ENCODE assay signal across 24 cellular contexts in genomic region chr6:41741625-41742490, GRCh38. TPM values are rescaled to one million over a fixed set of nuclear protein-coding genes. Genes with fewer than 3 reads are reported as not detected.
A peak's percentile ranks its signal among the peaks of the same experiment; 100 is the strongest.
DNase-seq lines count a peak whose midpoint lies in the region; ATAC-seq and TF ChIP-seq lines count a peak whose summit lies in the region.
"Had no signal": no experiment of that assay in that cellular context is flagged by ENCODE, and none has a peak within 500 bp of the region (broad histone marks: within the 10 kb centered on the region; RNA-seq: fewer than 3 reads in every experiment).

No MANE protein-coding gene starts in this region.

- H4K8ac ChIP-seq in H9 (replicated peaks; ENCODE audit: insufficient read length, low read depth, low read length), result no peak overlapping the region
- H4K8ac ChIP-seq in trophoblast cell (ENCODE audit: low read depth, low read length), result peak overlapping the region; percentile 25

- H2AK5ac ChIP-seq in H9 (ENCODE audit: insufficient read length, low read length) (no peak overlapping the region), trophoblast cell (ENCODE audit: low read length) (peak overlapping the region; percentile 16)

- H3K27ac Mint-ChIP-seq in H9, result no peak overlapping the region
- H3K27ac Mint-ChIP-seq in CD8-positive, alpha-beta T cell, result no peak overlapping the region
- H3K27ac Mint-ChIP-seq: activated CD4-positive, alpha-beta T cell treated with anti-CD3 and anti-CD28 coated beads, Interleukin-2, amount 10 ng/mL, durations not matched to agents 24 days and 14 days; activated CD8-positive, alpha-beta memory T cell treated with anti-CD3 and anti-CD28 coated beads, Interleukin-2, amount 10 ng/mL, durations not matched to agents 7 days and 5 days; activated naive CD8-positive, alpha-beta T cell treated with anti-CD3 and anti-CD28 coated beads for 36 hours; stimulated activated naive B cell treated with anti-CD40 and anti-IgM and Interleukin-4, amounts not matched to agents 10 μg/mL and 1 μg/mL and 100 μg/mL, for 72 hours; T-helper 17 cell had no signal

- H3K27ac ChIP-seq in H9 (ENCODE audit: insufficient read length, low read depth, low read length) (no peak overlapping the region), SJCRH30 (no peak overlapping the region), trophoblast cell (ENCODE audit: low read depth, low read length) (peak overlapping the region; percentile 51), upper lobe of right lung (no peak overlapping the region)
- H3K27ac ChIP-seq in CD8-positive, alpha-beta T cell (ENCODE audit: low read depth, low read length), result no peak overlapping the region
- H3K27ac ChIP-seq: left lung, right lobe of liver, SJSA1, thoracic aorta had no signal

- H3K36me3 Mint-ChIP-seq in H9 (ENCODE audit: insufficient read depth in 1 of 3, low read depth in 3 of 3), result no peaks in the 10 kb centered on the region; a peak in 1 of 7 replicates
- H3K36me3 Mint-ChIP-seq in CD8-positive, alpha-beta T cell, result no peaks in the 10 kb centered on the region
- H3K36me3 Mint-ChIP-seq: activated CD8-positive, alpha-beta memory T cell treated with anti-CD3 and anti-CD28 coated beads, Interleukin-2, amount 10 ng/mL, durations not matched to agents 7 days and 5 days; activated naive CD8-positive, alpha-beta T cell treated with anti-CD3 and anti-CD28 coated beads for 36 hours; CD4-positive, CD25-positive, alpha-beta regulatory T cell; stimulated activated naive B cell treated with anti-CD40 and anti-IgM and Interleukin-4, amounts not matched to agents 10 μg/mL and 1 μg/mL and 100 μg/mL, for 72 hours had no signal

- CTCF ChIA-PET in CD8-positive, alpha-beta T cell (lab: Charles Lee), result no interaction called here

- peaks cover 5 to 9% of the 10 kb centered on the region in 2 experiments for H3K4me1 Mint-ChIP-seq in H9
- H3K4me1 Mint-ChIP-seq in CD8-positive, alpha-beta T cell (ENCODE audit: low read depth), result no peaks in the 10 kb centered on the region
- H3K4me1 Mint-ChIP-seq: activated CD4-positive, alpha-beta T cell treated with anti-CD3 and anti-CD28 coated beads, Interleukin-2, amount 10 ng/mL, durations not matched to agents 24 days and 14 days; activated CD8-positive, alpha-beta memory T cell treated with anti-CD3 and anti-CD28 coated beads, Interleukin-2, amount 10 ng/mL, durations not matched to agents 7 days and 5 days; activated naive CD8-positive, alpha-beta T cell treated with anti-CD3 and anti-CD28 coated beads for 36 hours had no signal

- H3K14ac ChIP-seq in H9 (ENCODE audit: insufficient read depth, low read length) (peak overlapping the region; percentile 8; the same call in 1 of the 2 replicates), trophoblast cell (ENCODE audit: low read length) (peak overlapping the region; percentile 3)

- H3K79me2 ChIP-seq in H9 (ENCODE audit: insufficient read depth, low read length) (no peaks in the 10 kb centered on the region), trophoblast cell (ENCODE audit: control insufficient read depth, insufficient read depth, low read length, poor library complexity) (peaks cover 2% of the 10 kb centered on the region)

- H3K4me3 ChIP-seq in SJCRH30 (no peak overlapping the region), trophoblast cell (ENCODE audit: low read depth, low read length) (no peak overlapping the region), upper lobe of right lung (no peak overlapping the region)
- H3K4me3 ChIP-seq in CD8-positive, alpha-beta T cell (ENCODE audit: low read depth, low read length), result no peak overlapping the region
- H3K4me3 ChIP-seq: left lung, right lobe of liver, SJSA1, thoracic aorta had no signal

- H3K9me3 ChIP-seq in H9 (ENCODE audit: control insufficient read depth, low read depth, low read length), result no peaks in the 10 kb centered on the region
- H3K9me3 ChIP-seq in SJCRH30 (replicated peaks), result no peaks in the 10 kb centered on the region
- no peaks in the 10 kb centered on the region for H3K9me3 ChIP-seq in trophoblast cell (ENCODE audit: insufficient read depth, low read depth, low read length)
- H3K9me3 ChIP-seq in CD8-positive, alpha-beta T cell (ENCODE audit: low read length), result no peaks in the 10 kb centered on the region
- H3K9me3 ChIP-seq in upper lobe of right lung, result no peaks in the 10 kb centered on the region
- H3K9me3 ChIP-seq: left lung, right lobe of liver, SJSA1, thoracic aorta had no signal

- H3K4ac ChIP-seq in H9 (ENCODE audit: low read depth, low read length), result no peak overlapping the region
- no peak overlapping the region for H3K4ac ChIP-seq in trophoblast cell (ENCODE audit: low read depth, low read length)

- no peaks in the 10 kb centered on the region for H3K23me2 ChIP-seq in H9 (ENCODE audit: insufficient read length, low read depth, low read length, poor library complexity, severe bottlenecking)

- intact Hi-C loops in left colon (cut with DNase I, micrococcal nuclease) (no loop called here), upper lobe of right lung (cut with DNase I) (no loop called here)
- intact Hi-C loops in CD8-positive, alpha-beta T cell (cut with DNase I, micrococcal nuclease), result no loop called here

- H3T11ph ChIP-seq in H9 (ENCODE audit: low read length), result no peak overlapping the region

- POLR2A ChIA-PET in CD8-positive, alpha-beta T cell (lab: Charles Lee), result no interaction called here

- H2AFZ ChIP-seq in H9 (ENCODE audit: low read length), result no peak overlapping the region
- no peak overlapping the region for H2AFZ ChIP-seq in trophoblast cell (ENCODE audit: insufficient read depth, low read length, poor library complexity)

- no peaks in the 10 kb centered on the region for H3K36me3 ChIP-seq in SJCRH30
- no peaks in the 10 kb centered on the region for H3K36me3 ChIP-seq in trophoblast cell (ENCODE audit: control insufficient read depth in 1 of 2, insufficient read depth in 2 of 2, low read length in 2 of 2)
- no peaks in the 10 kb centered on the region for H3K36me3 ChIP-seq in CD8-positive, alpha-beta T cell (ENCODE audit: insufficient read depth, low read length)
- no peaks in the 10 kb centered on the region for H3K36me3 ChIP-seq in upper lobe of right lung
- H3K36me3 ChIP-seq: left lung, right lobe of liver, SJSA1, thoracic aorta had no signal

- no peak overlapping the region for H2BK12ac ChIP-seq in H9 (ENCODE audit: insufficient read length, low read depth, low read length)
- H2BK12ac ChIP-seq in trophoblast cell (ENCODE audit: low read length), result peak overlapping the region; percentile 1

- H2BK5ac ChIP-seq in H9 (ENCODE audit: insufficient read length, low read length) (no peak overlapping the region), trophoblast cell (ENCODE audit: low read depth, low read length, poor library complexity) (peak overlapping the region; percentile 35)

- H4K5ac ChIP-seq in H9 (ENCODE audit: insufficient read length, low read depth, low read length), result no peak overlapping the region

- H3K4me3 Mint-ChIP-seq in H9, result no peak overlapping the region
- H3K4me3 Mint-ChIP-seq in CD8-positive, alpha-beta T cell, result no peak overlapping the region
- H3K4me3 Mint-ChIP-seq: activated CD4-positive, alpha-beta T cell treated with anti-CD3 and anti-CD28 coated beads, Interleukin-2, amount 10 ng/mL, durations not matched to agents 24 days and 14 days; activated CD8-positive, alpha-beta memory T cell treated with anti-CD3 and anti-CD28 coated beads, Interleukin-2, amount 10 ng/mL, durations not matched to agents 7 days and 5 days; activated naive CD8-positive, alpha-beta T cell treated with anti-CD3 and anti-CD28 coated beads for 36 hours; effector memory CD8-positive, alpha-beta T cell; stimulated activated naive B cell treated with anti-CD40 and anti-IgM and Interleukin-4, amounts not matched to agents 10 μg/mL and 1 μg/mL and 100 μg/mL, for 72 hours; T-helper 17 cell had no signal

- H2BK120ac ChIP-seq in H9 (ENCODE audit: low read depth, low read length, poor library complexity, severe bottlenecking) (no peak overlapping the region), trophoblast cell (ENCODE audit: insufficient read depth, low read length, poor library complexity) (peak overlapping the region; percentile 84)

- no peak overlapping the region for H2BK20ac ChIP-seq in H9 (ENCODE audit: low read depth, low read length, poor library complexity, severe bottlenecking)

- H3K4me1 ChIP-seq in H9 (ENCODE audit: insufficient read depth, low read length) (no peaks in the 10 kb centered on the region), SJCRH30 (peaks cover 9% of the 10 kb centered on the region), trophoblast cell (ENCODE audit: control insufficient read depth in 1 of 2, insufficient read depth in 2 of 2, low read length in 2 of 2) (peaks cover 21 to 29% of the 10 kb centered on the region in 2 experiments), upper lobe of right lung (no peaks in the 10 kb centered on the region)
- no peaks in the 10 kb centered on the region for H3K4me1 ChIP-seq in CD8-positive, alpha-beta T cell (ENCODE audit: insufficient read depth, low read length)
- H3K4me1 ChIP-seq: left lung, right lobe of liver, SJSA1 had no signal

- no peak overlapping the region for H4K12ac ChIP-seq in trophoblast cell (ENCODE audit: low read depth, low read length)

- no peak overlapping the region for H4K91ac ChIP-seq in H9 (ENCODE audit: insufficient read length, low read depth, low read length)
- peak overlapping the region; percentile 80 for H4K91ac ChIP-seq in trophoblast cell (ENCODE audit: low read depth, low read length)

- H3K9ac ChIP-seq in H9 (ENCODE audit: extremely low read depth, insufficient read length, low read length), result no peak overlapping the region
- no peak overlapping the region for H3K9ac ChIP-seq in trophoblast cell (ENCODE audit: low read length)

- ATAC-seq in left colon (peak; percentile 84), GM21367 (IDR thresholded peaks at IDR 0.05; ENCODE audit: unreplicated experiment) (no peak), GM21390 (IDR thresholded peaks at IDR 0.05; ENCODE audit: unreplicated experiment) (no peak), upper lobe of right lung (no peak)
- ATAC-seq in CD8-positive, alpha-beta T cell, result no peak
- ATAC-seq: activated CD8-positive, alpha-beta memory T cell treated with anti-CD3 and anti-CD28 coated beads, Interleukin-2, amount 10 ng/mL, durations not matched to agents 7 days and 5 days; effector memory CD8-positive, alpha-beta T cell; left lung; stimulated activated naive B cell treated with anti-CD40 and anti-IgM and Interleukin-4, amounts not matched to agents 10 μg/mL and 1 μg/mL and 100 μg/mL, for 72 hours; T-helper 17 cell had no signal

- no peak for DNase-seq in H9
- DNase-seq in SJCRH30, result peak; percentile 49 to 59
- DNase-seq in left colon, result peak; percentile 71 to 87
- DNase-seq in trophoblast cell, result peak; percentile 83 to 93
- DNase-seq in CD8-positive, alpha-beta T cell, result no peak
- no peak for DNase-seq in upper lobe of right lung
- DNase-seq: activated CD4-positive, alpha-beta T cell treated with anti-CD3 and anti-CD28 coated beads, Interleukin-2, amount 10 ng/mL, durations not matched to agents 24 days and 14 days; activated CD8-positive, alpha-beta memory T cell treated with anti-CD3 and anti-CD28 coated beads, Interleukin-2, amount 10 ng/mL, durations not matched to agents 7 days and 5 days; activated naive CD8-positive, alpha-beta T cell treated with anti-CD3 and anti-CD28 coated beads for 36 hours; CD4-positive, CD25-positive, alpha-beta regulatory T cell; effector memory CD8-positive, alpha-beta T cell; left lung; MV-4-11; NCI-H187; NCI-H748 treated with DMSO at 0.1 percent for 48 hours; OCI-M1; stimulated activated naive B cell treated with anti-CD40 and anti-IgM and Interleukin-4, amounts not matched to agents 10 μg/mL and 1 μg/mL and 100 μg/mL, for 72 hours; T-helper 17 cell had no signal

- H4K20me1 ChIP-seq in H9 (ENCODE audit: control insufficient read depth, insufficient read depth, insufficient read length), result no peaks in the 10 kb centered on the region

- no peak overlapping the region for H3K18ac ChIP-seq in H9 (ENCODE audit: insufficient read length, low read depth, low read length)
- peak overlapping the region; percentile 4 for H3K18ac ChIP-seq in trophoblast cell (ENCODE audit: low read length)

- H3K4me2 ChIP-seq in H9 (ENCODE audit: insufficient read depth, insufficient read length, low read length), result no peak overlapping the region
- H3K4me2 ChIP-seq in trophoblast cell (ENCODE audit: low read length), result no peak overlapping the region

- H3K27me3 ChIP-seq in H9 (ENCODE audit: insufficient read depth, low read length) (no peaks in the 10 kb centered on the region), SJCRH30 (0 out of 2 replicates have a peak, but pooled peaks cover 4% of the 10 kb centered on the region), trophoblast cell (ENCODE audit: insufficient read depth, low read length) (no peaks in the 10 kb centered on the region), upper lobe of right lung (no peaks in the 10 kb centered on the region)
- H3K27me3 ChIP-seq in CD8-positive, alpha-beta T cell (ENCODE audit: insufficient read depth, low read length), result no peaks in the 10 kb centered on the region
- H3K27me3 ChIP-seq: left lung, right lobe of liver, SJSA1 had no signal

- H3K23ac ChIP-seq in H9 (ENCODE audit: insufficient read length, low read depth, low read length) (no peak overlapping the region), trophoblast cell (ENCODE audit: low read length) (no peak overlapping the region)

- H3K9me3 Mint-ChIP-seq in H9, result no peaks in the 10 kb centered on the region
- H3K9me3 Mint-ChIP-seq in CD8-positive, alpha-beta T cell, result no peaks in the 10 kb centered on the region
- H3K9me3 Mint-ChIP-seq: activated CD4-positive, alpha-beta T cell treated with anti-CD3 and anti-CD28 coated beads, Interleukin-2, amount 10 ng/mL, durations not matched to agents 24 days and 14 days; activated naive CD8-positive, alpha-beta T cell treated with anti-CD3 and anti-CD28 coated beads for 36 hours; CD4-positive, CD25-positive, alpha-beta regulatory T cell; effector memory CD8-positive, alpha-beta T cell; stimulated activated naive B cell treated with anti-CD40 and anti-IgM and Interleukin-4, amounts not matched to agents 10 μg/mL and 1 μg/mL and 100 μg/mL, for 72 hours had no signal

- WGBS in H9 (ENCODE audit: extremely low coverage, insufficient read length, low lambda C conversion rate), result no CpG with 5 or more reads among the region's 20 CpGs
- WGBS in trophoblast cell (ENCODE audit: extremely low coverage, insufficient coverage, insufficient read length), result no CpG with 5 or more reads among the region's 20 CpGs

- no peak for TF ChIP-seq CTCF in H9 (conservative IDR thresholded peaks at IDR 0.05)
- TF ChIP-seq CTCF in CD8-positive, alpha-beta T cell (IDR thresholded peaks at IDR 0.05), result no peak
- no peak for TF ChIP-seq CTCF in upper lobe of right lung (IDR thresholded peaks at IDR 0.05)

- H3K56ac ChIP-seq in H9 (ENCODE audit: insufficient read length, low read depth, low read length), result no peak overlapping the region

- no peak overlapping the region for H2BK15ac ChIP-seq in H9 (ENCODE audit: low read depth, low read length)

- H3K27me3 Mint-ChIP-seq in H9 (ENCODE audit: low read depth), result peaks cover 10% of the 10 kb centered on the region; the same call in 1 of the 2 replicates
- no peaks in the 10 kb centered on the region for H3K27me3 Mint-ChIP-seq in CD8-positive, alpha-beta T cell (ENCODE audit: low read depth)
- H3K27me3 Mint-ChIP-seq: activated CD8-positive, alpha-beta memory T cell treated with anti-CD3 and anti-CD28 coated beads, Interleukin-2, amount 10 ng/mL, durations not matched to agents 7 days and 5 days; activated naive CD8-positive, alpha-beta T cell treated with anti-CD3 and anti-CD28 coated beads for 36 hours; CD4-positive, CD25-positive, alpha-beta regulatory T cell; stimulated activated naive B cell treated with anti-CD40 and anti-IgM and Interleukin-4, amounts not matched to agents 10 μg/mL and 1 μg/mL and 100 μg/mL, for 72 hours; T-helper 17 cell had no signal

- no peaks in the 10 kb centered on the region for H3K79me1 ChIP-seq in H9 (ENCODE audit: insufficient read depth, low read depth, low read length, poor library complexity, severe bottlenecking)
- peaks cover 26% of the 10 kb centered on the region for H3K79me1 ChIP-seq in trophoblast cell (ENCODE audit: low read length)

RNA-seq across cellular contexts. Expression of gene PGC, which starts 5.3 kb away (rescaled TPM):
- not detected in 2 replicates for total RNA-seq in H9 (2021)
- not detected in 2 replicates for total RNA-seq in SJCRH30 (2014; rRNA removed; shearing (Covaris generic))
- total RNA-seq in left colon, result not detected
- 14.2 and 17.6 TPM in 2 replicates for polyA plus RNA-seq in trophoblast cell (2013)
- not detected for total RNA-seq in CD8-positive, alpha-beta T cell
- 1,050 TPM for total RNA-seq in upper lobe of right lung
- total RNA-seq: activated CD4-positive, alpha-beta T cell treated with anti-CD3 and anti-CD28 coated beads, Interleukin-2, amount 10 ng/mL, durations not matched to agents 24 days and 14 days; activated CD8-positive, alpha-beta memory T cell treated with anti-CD3 and anti-CD28 coated beads, Interleukin-2, amount 10 ng/mL, durations not matched to agents 7 days and 5 days; activated naive CD8-positive, alpha-beta T cell treated with anti-CD3 and anti-CD28 coated beads for 36 hours; CD4-positive, CD25-positive, alpha-beta regulatory T cell; omental fat pad; SJSA1; T-helper 17 cell had no signal
- polyA plus RNA-seq: CD4-positive, CD25-positive, alpha-beta regulatory T cell had no signal

RNA-seq across cellular contexts. Expression of gene TFEB, which starts 6.5 kb away (rescaled TPM):
- total RNA-seq in H9 (2021), result 1.2 and 2.4 TPM in 2 replicates
- total RNA-seq in SJCRH30 (2014; rRNA removed; shearing (Covaris generic)), result 0.57 and 0.63 TPM in 2 replicates
- 10 to 100 TPM; 24.3 to 29.7 TPM for total RNA-seq in left colon
- 25.4 and 27.9 TPM in 2 replicates for polyA plus RNA-seq in trophoblast cell (2013)
- 10 to 100 TPM; 10.2 to 12.7 TPM for total RNA-seq in CD8-positive, alpha-beta T cell
- 40.3 TPM for total RNA-seq in upper lobe of right lung

RNA-seq across cellular contexts. Expression of gene FRS3, which starts 37.8 kb away (rescaled TPM):
- total RNA-seq in H9 (2021) (4.6 and 4.8 TPM in 2 replicates), left colon (1 to 10 TPM; 3.3 to 4.4 TPM), upper lobe of right lung (8.5 TPM)
- total RNA-seq in SJCRH30 (2014; rRNA removed; shearing (Covaris generic)), result 2.6 TPM in 2 replicates
- polyA plus RNA-seq in trophoblast cell (2013), result 3.6 and 4.1 TPM in 2 replicates
- total RNA-seq in CD8-positive, alpha-beta T cell, result 1 to 10 TPM; 3.7 to 6.2 TPM

RNA-seq across cellular contexts. Expression of gene PRICKLE4, which starts 38.7 kb away (rescaled TPM):
- total RNA-seq in H9 (2021) (0.68 and 0.70 TPM in 2 replicates), left colon (1 to 10 TPM; 4.7 to 6.7 TPM), upper lobe of right lung (14.2 TPM)
- total RNA-seq in SJCRH30 (2014; rRNA removed; shearing (Covaris generic)), result 0.28 TPM in 1 of 2 replicates, not detected in the other
- 0.29 and 0.36 TPM in 2 replicates for polyA plus RNA-seq in trophoblast cell (2013)
- not detected for total RNA-seq in CD8-positive, alpha-beta T cell
- total RNA-seq: activated CD4-positive, alpha-beta T cell treated with anti-CD3 and anti-CD28 coated beads, Interleukin-2, amount 10 ng/mL, durations not matched to agents 24 days and 14 days; activated CD8-positive, alpha-beta memory T cell treated with anti-CD3 and anti-CD28 coated beads, Interleukin-2, amount 10 ng/mL, durations not matched to agents 7 days and 5 days; activated naive CD8-positive, alpha-beta T cell treated with anti-CD3 and anti-CD28 coated beads for 36 hours; CD4-positive, CD25-positive, alpha-beta regulatory T cell; SJSA1; T-helper 17 cell had no signal
- polyA plus RNA-seq: CD4-positive, CD25-positive, alpha-beta regulatory T cell had no signal

RNA-seq across cellular contexts. Expression of gene TOMM6, which starts 45.6 kb away (rescaled TPM):
- 237 and 239 TPM in 2 replicates for total RNA-seq in H9 (2021)
- total RNA-seq in SJCRH30 (2014; rRNA removed; shearing (Covaris generic)), result 194 and 198 TPM in 2 replicates
- 10 to 100 TPM; 97.1 to 98.4 TPM for total RNA-seq in left colon
- 214 and 233 TPM in 2 replicates for polyA plus RNA-seq in trophoblast cell (2013)
- total RNA-seq in CD8-positive, alpha-beta T cell, result 100 to 1,000 TPM in 1 of 2 experiments, 10 to 100 TPM in 1; 94.3 to 101 TPM
- 138 TPM for total RNA-seq in upper lobe of right lung

Comparison
In these comparisons a context has a peak if more than half of its experiments do, and no peak if none do; other contexts are left out.
1. DNase-seq: peak in SJCRH30 (2 of 2), left colon (2 of 2) and trophoblast cell (2 of 2); none in H9 (single experiment), CD8-positive, alpha-beta T cell (0 of 7) and upper lobe of right lung (single experiment).
2. RNA of gene PGC, which starts 5.3 kb away (total RNA-seq): 1,050 TPM in upper lobe of right lung (single experiment); not detected in left colon, not detected in H9, not detected in SJCRH30 and not detected in CD8-positive, alpha-beta T cell; every median in the first group is over 100 times any median in the second.